ENCODE assay signal across 1 cellular context in genomic region chr21:33642027-33642895, GRCh38.
TF ChIP-seq lines count a peak whose summit lies in the region.

Gene ITSN1 (plus strand): TSS chr21:33642501. CDS start chr21:33718829, 76,328 bp downstream.

TF ChIP-seq in K562, 482 proteins besides CTCF, POLR2A, EP300 and RAD21 (continued from another document and continues in another):
- TF ChIP-seq AFF4 (CRISPR knock-in tag; IDR thresholded peaks at IDR 0.05) (no peak; the same call in 1 of the 2 replicates), CCAR2 (IDR thresholded peaks at IDR 0.05; ENCODE audit: low read depth, low read length) (no peak), KDM5B (IDR thresholded peaks at IDR 0.05; ENCODE audit: insufficient replicate concordance, low read depth, low read length) (peak; percentile 56), FOXJ3 (CRISPR knock-in tag; IDR thresholded peaks at IDR 0.05) (no peak), HNRNPL (IDR thresholded peaks at IDR 0.05; ENCODE audit: low read depth, low read length) (no peak), E2F4 (CRISPR knock-in tag; IDR thresholded peaks at IDR 0.05; ENCODE audit: low read depth) (no peak), MBD2 (IDR thresholded peaks at IDR 0.05; ENCODE audit: borderline replicate concordance, low read depth) (peak; percentile 54; the same call in 1 of the 2 replicates), GMEB1 (CRISPR knock-in tag; IDR thresholded peaks at IDR 0.05) (peak; percentile 34; the same call in 1 of the 2 replicates), GTF2B (IDR thresholded peaks at IDR 0.05; ENCODE audit: extremely low read depth, insufficient read length) (no peak), ELF4 (CRISPR knock-in tag; IDR thresholded peaks at IDR 0.05) (peak; percentile 86; the same call in 1 of the 2 replicates), POLR2AphosphoS2 (IDR thresholded peaks at IDR 0.05; ENCODE audit: low read length) (no peak), GATAD2A (IDR thresholded peaks at IDR 0.05) (peak; percentile 43; the same call in 1 of the 2 replicates), THRAP3 (IDR thresholded peaks at IDR 0.05; ENCODE audit: borderline replicate concordance) (no peak), ESRRA (IDR thresholded peaks at IDR 0.05; ENCODE audit: borderline replicate concordance, low read depth) (peak; percentile 55), ELF1 (tag; IDR thresholded peaks at IDR 0.05) (peak; percentile 60; the same call in 1 of the 2 replicates), MITF (IDR thresholded peaks at IDR 0.05) (no peak), CEBPG (CRISPR knock-in tag; IDR thresholded peaks at IDR 0.05) (peak; percentile 18; the same call in 1 of the 2 replicates), CEBPG (tag; conservative IDR thresholded peaks at IDR 0.05 in 1 of 2, IDR thresholded peaks at IDR 0.05 in 1 of 2) (peak in 1 of 2 experiments; percentile 38; a peak in 1 of 4 replicates), PHF20 (IDR thresholded peaks at IDR 0.05; ENCODE audit: partially characterized antibody) (peak; percentile 43), PHTF2 (CRISPR knock-in tag; IDR thresholded peaks at IDR 0.05) (no peak), KLF10 (CRISPR knock-in tag; IDR thresholded peaks at IDR 0.05) (no peak), RBM34 (IDR thresholded peaks at IDR 0.05; ENCODE audit: borderline replicate concordance, insufficient read depth, low read length) (no peak), MCM3 (IDR thresholded peaks at IDR 0.05) (no peak), ZNF639 (CRISPR knock-in tag; conservative IDR thresholded peaks at IDR 0.05 in 1 of 2, IDR thresholded peaks at IDR 0.05 in 1 of 2) (0 out of 4 replicates have a peak, but pooled peaks of 1 of the 2 experiments have one; percentile 33), POLR3A (IDR thresholded peaks at IDR 0.05; ENCODE audit: borderline replicate concordance, extremely low read depth, insufficient read depth, insufficient read length) (no peak), ATF3 (IDR thresholded peaks at IDR 0.05) (no peak), ATF3 (CRISPR knock-in tag; conservative IDR thresholded peaks at IDR 0.05) (peak; percentile 55; the same call in 1 of the 2 replicates)
- TF ChIP-seq, protein P1, sequence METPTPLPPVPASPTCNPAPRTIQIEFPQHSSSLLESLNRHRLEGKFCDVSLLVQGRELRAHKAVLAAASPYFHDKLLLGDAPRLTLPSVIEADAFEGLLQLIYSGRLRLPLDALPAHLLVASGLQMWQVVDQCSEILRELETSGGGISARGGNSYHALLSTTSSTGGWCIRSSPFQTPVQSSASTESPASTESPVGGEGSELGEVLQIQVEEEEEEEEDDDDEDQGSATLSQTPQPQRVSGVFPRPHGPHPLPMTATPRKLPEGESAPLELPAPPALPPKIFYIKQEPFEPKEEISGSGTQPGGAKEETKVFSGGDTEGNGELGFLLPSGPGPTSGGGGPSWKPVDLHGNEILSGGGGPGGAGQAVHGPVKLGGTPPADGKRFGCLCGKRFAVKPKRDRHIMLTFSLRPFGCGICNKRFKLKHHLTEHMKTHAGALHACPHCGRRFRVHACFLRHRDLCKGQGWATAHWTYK (CRISPR knock-in tag; IDR thresholded peaks at IDR 0.05): peak; percentile 49; the same call in 1 of the 2 replicates
- TF ChIP-seq, protein P2, sequence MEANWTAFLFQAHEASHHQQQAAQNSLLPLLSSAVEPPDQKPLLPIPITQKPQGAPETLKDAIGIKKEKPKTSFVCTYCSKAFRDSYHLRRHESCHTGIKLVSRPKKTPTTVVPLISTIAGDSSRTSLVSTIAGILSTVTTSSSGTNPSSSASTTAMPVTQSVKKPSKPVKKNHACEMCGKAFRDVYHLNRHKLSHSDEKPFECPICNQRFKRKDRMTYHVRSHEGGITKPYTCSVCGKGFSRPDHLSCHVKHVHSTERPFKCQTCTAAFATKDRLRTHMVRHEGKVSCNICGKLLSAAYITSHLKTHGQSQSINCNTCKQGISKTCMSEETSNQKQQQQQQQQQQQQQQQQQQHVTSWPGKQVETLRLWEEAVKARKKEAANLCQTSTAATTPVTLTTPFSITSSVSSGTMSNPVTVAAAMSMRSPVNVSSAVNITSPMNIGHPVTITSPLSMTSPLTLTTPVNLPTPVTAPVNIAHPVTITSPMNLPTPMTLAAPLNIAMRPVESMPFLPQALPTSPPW (CRISPR knock-in tag; IDR thresholded peaks at IDR 0.05): peak; percentile 98
- TF ChIP-seq, protein P3, sequence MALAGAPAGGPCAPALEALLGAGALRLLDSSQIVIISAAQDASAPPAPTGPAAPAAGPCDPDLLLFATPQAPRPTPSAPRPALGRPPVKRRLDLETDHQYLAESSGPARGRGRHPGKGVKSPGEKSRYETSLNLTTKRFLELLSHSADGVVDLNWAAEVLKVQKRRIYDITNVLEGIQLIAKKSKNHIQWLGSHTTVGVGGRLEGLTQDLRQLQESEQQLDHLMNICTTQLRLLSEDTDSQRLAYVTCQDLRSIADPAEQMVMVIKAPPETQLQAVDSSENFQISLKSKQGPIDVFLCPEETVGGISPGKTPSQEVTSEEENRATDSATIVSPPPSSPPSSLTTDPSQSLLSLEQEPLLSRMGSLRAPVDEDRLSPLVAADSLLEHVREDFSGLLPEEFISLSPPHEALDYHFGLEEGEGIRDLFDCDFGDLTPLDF (CRISPR knock-in tag; IDR thresholded peaks at IDR 0.05): no peak; the same call in 1 of the 2 replicates
- TF ChIP-seq, protein P4, sequence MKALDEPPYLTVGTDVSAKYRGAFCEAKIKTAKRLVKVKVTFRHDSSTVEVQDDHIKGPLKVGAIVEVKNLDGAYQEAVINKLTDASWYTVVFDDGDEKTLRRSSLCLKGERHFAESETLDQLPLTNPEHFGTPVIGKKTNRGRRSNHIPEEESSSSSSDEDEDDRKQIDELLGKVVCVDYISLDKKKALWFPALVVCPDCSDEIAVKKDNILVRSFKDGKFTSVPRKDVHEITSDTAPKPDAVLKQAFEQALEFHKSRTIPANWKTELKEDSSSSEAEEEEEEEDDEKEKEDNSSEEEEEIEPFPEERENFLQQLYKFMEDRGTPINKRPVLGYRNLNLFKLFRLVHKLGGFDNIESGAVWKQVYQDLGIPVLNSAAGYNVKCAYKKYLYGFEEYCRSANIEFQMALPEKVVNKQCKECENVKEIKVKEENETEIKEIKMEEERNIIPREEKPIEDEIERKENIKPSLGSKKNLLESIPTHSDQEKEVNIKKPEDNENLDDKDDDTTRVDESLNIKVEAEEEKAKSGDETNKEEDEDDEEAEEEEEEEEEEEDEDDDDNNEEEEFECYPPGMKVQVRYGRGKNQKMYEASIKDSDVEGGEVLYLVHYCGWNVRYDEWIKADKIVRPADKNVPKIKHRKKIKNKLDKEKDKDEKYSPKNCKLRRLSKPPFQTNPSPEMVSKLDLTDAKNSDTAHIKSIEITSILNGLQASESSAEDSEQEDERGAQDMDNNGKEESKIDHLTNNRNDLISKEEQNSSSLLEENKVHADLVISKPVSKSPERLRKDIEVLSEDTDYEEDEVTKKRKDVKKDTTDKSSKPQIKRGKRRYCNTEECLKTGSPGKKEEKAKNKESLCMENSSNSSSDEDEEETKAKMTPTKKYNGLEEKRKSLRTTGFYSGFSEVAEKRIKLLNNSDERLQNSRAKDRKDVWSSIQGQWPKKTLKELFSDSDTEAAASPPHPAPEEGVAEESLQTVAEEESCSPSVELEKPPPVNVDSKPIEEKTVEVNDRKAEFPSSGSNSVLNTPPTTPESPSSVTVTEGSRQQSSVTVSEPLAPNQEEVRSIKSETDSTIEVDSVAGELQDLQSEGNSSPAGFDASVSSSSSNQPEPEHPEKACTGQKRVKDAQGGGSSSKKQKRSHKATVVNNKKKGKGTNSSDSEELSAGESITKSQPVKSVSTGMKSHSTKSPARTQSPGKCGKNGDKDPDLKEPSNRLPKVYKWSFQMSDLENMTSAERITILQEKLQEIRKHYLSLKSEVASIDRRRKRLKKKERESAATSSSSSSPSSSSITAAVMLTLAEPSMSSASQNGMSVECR (CRISPR knock-in tag; IDR thresholded peaks at IDR 0.05): peak; percentile 6; the same call in 1 of the 2 replicates
- TF ChIP-seq, protein P5, sequence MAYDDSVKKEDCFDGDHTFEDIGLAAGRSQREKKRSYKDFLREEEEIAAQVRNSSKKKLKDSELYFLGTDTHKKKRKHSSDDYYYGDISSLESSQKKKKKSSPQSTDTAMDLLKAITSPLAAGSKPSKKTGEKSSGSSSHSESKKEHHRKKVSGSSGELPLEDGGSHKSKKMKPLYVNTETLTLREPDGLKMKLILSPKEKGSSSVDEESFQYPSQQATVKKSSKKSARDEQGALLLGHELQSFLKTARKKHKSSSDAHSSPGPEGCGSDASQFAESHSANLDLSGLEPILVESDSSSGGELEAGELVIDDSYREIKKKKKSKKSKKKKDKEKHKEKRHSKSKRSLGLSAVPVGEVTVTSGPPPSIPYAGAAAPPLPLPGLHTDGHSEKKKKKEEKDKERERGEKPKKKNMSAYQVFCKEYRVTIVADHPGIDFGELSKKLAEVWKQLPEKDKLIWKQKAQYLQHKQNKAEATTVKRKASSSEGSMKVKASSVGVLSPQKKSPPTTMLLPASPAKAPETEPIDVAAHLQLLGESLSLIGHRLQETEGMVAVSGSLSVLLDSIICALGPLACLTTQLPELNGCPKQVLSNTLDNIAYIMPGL (CRISPR knock-in tag; IDR thresholded peaks at IDR 0.05): 0 out of 2 replicates have a peak, but pooled peaks have one; percentile 44
